ENCODE assay signal across 6 cellular contexts in genomic region chr1:226617719-226618118, GRCh38.
DNase-seq lines count a peak whose midpoint lies in the region; ATAC-seq, FAIRE-seq and TF ChIP-seq lines count a peak whose summit lies in the region.
"Not testable (repeated sequence)": the region's sequence is repeated elsewhere in the genome, so short reads cannot be mapped to it uniquely, and the experiment has no call there.

No MANE protein-coding gene starts in this region.

- not testable (repeated sequence) for DNase-seq in WTC11 (ENCODE audit: low spot score); K562 (ENCODE audit: extremely low read depth in 1 of 4, low spot score in 3 of 4)
- DNase-seq in cardiac septum (ENCODE audit: low spot score) (peak; percentile 6), osteoblast (ENCODE audit: insufficient read length, low spot score, missing footprints) (peak; percentile 8), spleen (peak; percentile 6)

- not testable (repeated sequence) for H3K4me3 Mint-ChIP-seq in WTC11

- not testable (repeated sequence) for H3K9me1 ChIP-seq in K562 (ENCODE audit: control insufficient read depth, insufficient read depth, low read length)

- BruUV-seq in K562 (replicated peaks; lab: Mats Ljungman, UMichigan), result not testable (repeated sequence)

- H3K79me2 ChIP-seq in K562 (ENCODE audit: control insufficient read depth, insufficient read depth, low read length); osteoblast (ENCODE audit: insufficient read depth, low read length): not testable (repeated sequence)

- not testable (repeated sequence) for H3K36me3 Mint-ChIP-seq in WTC11

- peaks cover 8 to 23% of the 10 kb centered on the region in 2 experiments; a peak in 3 of 5 replicates for H3K27me3 ChIP-seq in K562 (ENCODE audit: control insufficient read depth in 2 of 2, insufficient read depth in 2 of 2, low read length in 2 of 2)
- peaks cover 13% of the 10 kb centered on the region for H3K27me3 ChIP-seq in osteoblast (ENCODE audit: insufficient read depth, low read length)
- not testable (repeated sequence) for H3K27me3 ChIP-seq in spleen (replicated peaks in 1 of 7)

- not testable (repeated sequence) for H3K27ac ChIP-seq in HEK293 (ENCODE audit: extremely low read depth, low read depth, low read length); K562 (ENCODE audit: extremely low read depth, low read depth, low read length); osteoblast (ENCODE audit: low read depth, low read length); spleen

- not testable (repeated sequence) for H3K27ac Mint-ChIP-seq in WTC11

- H4K20me1 ChIP-seq in K562 (replicated peaks; ENCODE audit: control insufficient read depth, insufficient read depth, low read length); osteoblast (ENCODE audit: insufficient read depth, low read length): not testable (repeated sequence)

- TF ChIP-seq RAD21 in K562 (CRISPR knock-in tag; conservative IDR thresholded peaks at IDR 0.05 in 1 of 2, IDR thresholded peaks at IDR 0.05 in 1 of 2), result not testable (repeated sequence)

- not testable (repeated sequence) for H3K4me1 Mint-ChIP-seq in WTC11

- not testable (repeated sequence) for TF ChIP-seq POLR2A in K562 (conservative IDR thresholded peaks at IDR 0.05); spleen (IDR thresholded peaks at IDR 0.05)

- not testable (repeated sequence) for H3K9me3 ChIP-seq in HEK293 (ENCODE audit: control insufficient read depth, insufficient read depth, low read depth, low read length); K562 (replicated peaks; ENCODE audit: control insufficient read depth, insufficient read depth, low read depth, low read length); osteoblast (ENCODE audit: low read depth, low read length)
- peaks cover 0 to 17% (median 1%) of the 10 kb centered on the region in 8 donors for H3K9me3 ChIP-seq in spleen

- not testable (repeated sequence) for H3K9ac ChIP-seq in K562 (ENCODE audit: insufficient read depth in 1 of 2, low read depth in 2 of 2, low read length in 2 of 2)

- H2AFZ ChIP-seq in K562 (ENCODE audit: low read depth, low read length); osteoblast (ENCODE audit: low read length): not testable (repeated sequence)

- ATAC-seq in WTC11, K562: not testable (repeated sequence)

- H3K4me2 ChIP-seq in K562 (ENCODE audit: insufficient read depth, low read length); osteoblast (ENCODE audit: insufficient read depth, low read length): not testable (repeated sequence)

- intact Hi-C loops in K562 (cut with micrococcal nuclease); cardiac septum (cut with DNase I); spleen (cut with DNase I; ENCODE audit: low total_unique reads): not testable (repeated sequence)

- H3K4me3 ChIP-seq in HEK293 (ENCODE audit: low read depth, low read length); K562; osteoblast (ENCODE audit: insufficient read depth, low read length); spleen: not testable (repeated sequence)

- peaks cover 34% of the 10 kb centered on the region for H3K9me3 Mint-ChIP-seq in WTC11

- CTCF ChIA-PET in HEK293 (lab: Yijun Ruan, JAX) (interaction anchor here (1.6 to 5.0 kb wide), 2 partner anchors 9 to 10 kb away, joined by 5 to 26 read pairs; no protein-coding TSS in a partner anchor), WTC11 (lab: Charles Lee) (interaction anchor here (0.6 to 2.6 kb wide), 3 partner anchors 9 to 54 kb away, joined by 3 to 9 read pairs (median 5); no protein-coding TSS in a partner anchor)
- CTCF ChIA-PET in K562 (lab: Yijun Ruan, JAX; ENCODE audit: low intra/inter-chr PET ratio), result not testable (repeated sequence)

- not testable (repeated sequence) for H3K36me3 ChIP-seq in HEK293 (ENCODE audit: control insufficient read depth in 2 of 2, insufficient read depth in 1 of 2, low read length in 2 of 2); K562 (ENCODE audit: control insufficient read depth, insufficient read depth, low read length); osteoblast (ENCODE audit: insufficient read depth, low read length); spleen

- POLR2A ChIA-PET in HEK293 (lab: Yijun Ruan, JAX); WTC11 (lab: Charles Lee); K562 (lab: Yijun Ruan, JAX): not testable (repeated sequence)

- not testable (repeated sequence) for TF ChIP-seq CTCF in HEK293 (tag by site-specific recombination; IDR thresholded peaks at IDR 0.05); WTC11 (IDR thresholded peaks at IDR 0.05); K562 (IDR thresholded peaks at IDR 0.05 in 2 of 3, conservative IDR thresholded peaks at IDR 0.05 in 1 of 3; ENCODE audit: insufficient read depth in 2 of 3, low read depth in 1 of 3, low read length in 3 of 3); osteoblast (IDR thresholded peaks at IDR 0.05; ENCODE audit: extremely low read depth, low read depth, low read length); spleen (IDR thresholded peaks at IDR 0.05 in 8 of 11, conservative IDR thresholded peaks at IDR 0.05 in 3 of 11)

- not testable (repeated sequence) for FAIRE-seq in K562 (lab: Jason Lieb, UNC)

- H3K4me1 ChIP-seq in HEK293 (ENCODE audit: control insufficient read depth, insufficient read depth, low read length); K562 (replicated peaks in 1 of 2; ENCODE audit: control insufficient read depth in 2 of 2, insufficient read depth in 2 of 2, low read length in 2 of 2); osteoblast (ENCODE audit: insufficient read depth, low read length); spleen: not testable (repeated sequence)

- WGBS in K562 (ENCODE audit: insufficient coverage, low coverage, missing lambda C conversion rate), result 0% methylated on average over 1 of the region's 1 CpG
- 80 to 100% (median 89%) methylated on average over 1 of the region's 1 CpG for WGBS in spleen, 5 donors

- TF ChIP-seq EP300 in K562 (IDR thresholded peaks at IDR 0.05; ENCODE audit: low read length), result not testable (repeated sequence)

- in situ Hi-C loops in K562 (cut with MboI), result not testable (repeated sequence)

- not testable (repeated sequence) for H3K27me3 Mint-ChIP-seq in WTC11 (ENCODE audit: low read depth)

TF ChIP-seq in HEK293, 187 proteins besides CTCF, POLR2A, EP300 and RAD21:
- peak; percentile 83 for TF ChIP-seq ZNF121 (tag by site-specific recombination; IDR thresholded peaks at IDR 0.05)
TF ChIP-seq in HEK293: peak in this region for 1; not testable (repeated sequence) for 186.

TF ChIP-seq in WTC11, 78 proteins besides CTCF, POLR2A, EP300 and RAD21:
- 0 out of 2 replicates have a peak, but pooled peaks have one; percentile 25 for TF ChIP-seq ZNF121 (CRISPR knock-in tag; IDR thresholded peaks at IDR 0.05)
TF ChIP-seq in WTC11: peak in this region for 1; not testable (repeated sequence) for 77.

TF ChIP-seq in K562, 482 proteins besides CTCF, POLR2A, EP300 and RAD21:
- TF ChIP-seq ZNF121 (CRISPR knock-in tag; conservative IDR thresholded peaks at IDR 0.05), result peak; percentile 57
